In the genomic region with DNA sequence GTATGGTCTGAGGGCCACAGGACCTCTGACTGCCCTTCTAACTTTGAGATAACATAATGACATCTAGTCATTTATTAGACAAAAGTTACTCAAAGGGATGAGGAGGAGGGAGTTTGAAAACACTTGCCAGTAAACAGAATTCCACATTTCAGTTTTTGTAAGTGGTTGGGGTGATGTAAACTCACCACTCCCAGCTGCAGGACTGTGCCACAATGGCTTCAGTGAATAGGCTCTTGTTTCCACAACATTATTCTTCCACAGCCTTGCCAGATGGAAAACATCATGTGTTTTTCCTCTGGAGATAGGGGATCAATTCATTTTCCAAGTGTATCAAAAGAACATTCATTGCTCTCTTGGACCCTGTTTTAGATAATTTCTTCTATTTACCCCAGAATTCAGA, we compare ENCODE assay signal across 17 cellular contexts.
"Had no signal": no experiment of that assay in that cellular context is flagged by ENCODE, and none has a peak within 500 bp of the region (broad histone marks: within the 10 kb centered on the region; RNA-seq: fewer than 3 reads in every experiment).

No MANE protein-coding gene starts in this region.

- H3K27me3 ChIP-seq: neutrophil, ovary, testis, uterus had no signal

- ATAC-seq: T-helper 17 cell had no signal

- DNase-seq: activated CD4-positive, alpha-beta memory T cell treated with anti-CD3 and anti-CD28 coated beads for 36 hours; activated CD4-positive, alpha-beta T cell treated with anti-CD3 and anti-CD28 coated beads for 4 hours; activated CD4-positive, CD25-positive, alpha-beta regulatory T cell; activated effector memory CD4-positive, alpha-beta T cell treated with Interleukin-2 at 50 U/mL for 16 hours; activated naive CD4-positive, alpha-beta T cell treated with anti-CD3 and anti-CD28 coated beads for 36 hours; activated naive CD8-positive, alpha-beta T cell treated with anti-CD3 and anti-CD28 coated beads, Interleukin-2, amount 10 ng/mL, durations not matched to agents 7 days and 5 days; activated T-cell treated with anti-CD3 and anti-CD28 coated beads, Interleukin-2, amount 50 U/mL, for 48 hours; amniotic stem cell; mesenchymal stem cell; ovary; stimulated activated CD4-positive, alpha-beta T cell treated with anti-CD3 and anti-CD28 coated beads, Interleukin-4, amount 100 ng/mL, for 1 hour; stimulated activated naive CD4-positive, alpha-beta T cell; T-helper 17 cell; testis; trophoblast cell; uterus had no signal

- H3K27ac ChIP-seq: neutrophil, ovary, testis, uterus had no signal

- H3K36me3 ChIP-seq: neutrophil, ovary, uterus had no signal

- H3K4me3 ChIP-seq: ovary, testis, uterus had no signal

- H3K9me3 ChIP-seq: neutrophil, ovary, testis, uterus had no signal

- H3K4me1 ChIP-seq: testis, uterus had no signal
